1 cellular context compared by ENCODE assay signal in genomic region chr14:45204241-45204640, GRCh38.
TF ChIP-seq lines count a peak whose summit lies in the region.

No MANE protein-coding gene starts in this region.

TF ChIP-seq in GM12878, 131 proteins besides CTCF, POLR2A, EP300 and RAD21:
- no peak for TF ChIP-seq TCF7 (IDR thresholded peaks at IDR 0.05; ENCODE audit: borderline replicate concordance)
- TF ChIP-seq ZBTB33 (IDR thresholded peaks at IDR 0.05): no peak
- TF ChIP-seq ZNF24 (IDR thresholded peaks at IDR 0.05): no peak
- TF ChIP-seq E4F1 (IDR thresholded peaks at IDR 0.05; ENCODE audit: borderline replicate concordance, partially characterized antibody): no peak
- no peak for TF ChIP-seq CHD1 (IDR thresholded peaks at IDR 0.05; ENCODE audit: low read depth, low read length)
- no peak for TF ChIP-seq DPF2 (IDR thresholded peaks at IDR 0.05)
- no peak for TF ChIP-seq SMAD1 (IDR thresholded peaks at IDR 0.05; ENCODE audit: low read depth, partially characterized antibody)
- no peak for TF ChIP-seq JUND (IDR thresholded peaks at IDR 0.05; ENCODE audit: low read depth, low read length)
- TF ChIP-seq E2F8 (IDR thresholded peaks at IDR 0.05; ENCODE audit: low read depth, partially characterized antibody): no peak
- TF ChIP-seq NR2F1 (conservative IDR thresholded peaks at IDR 0.05): no peak
- no peak for TF ChIP-seq IRF4 (IDR thresholded peaks at IDR 0.05; ENCODE audit: low read depth, low read length)
- TF ChIP-seq SKIL (IDR thresholded peaks at IDR 0.05; ENCODE audit: low read depth, poor library complexity, severe bottlenecking): no peak
TF ChIP-seq in GM12878: peak in this region for 0.
